Comparison of ENCODE assay signal across 8 cellular contexts in the genomic region with DNA sequence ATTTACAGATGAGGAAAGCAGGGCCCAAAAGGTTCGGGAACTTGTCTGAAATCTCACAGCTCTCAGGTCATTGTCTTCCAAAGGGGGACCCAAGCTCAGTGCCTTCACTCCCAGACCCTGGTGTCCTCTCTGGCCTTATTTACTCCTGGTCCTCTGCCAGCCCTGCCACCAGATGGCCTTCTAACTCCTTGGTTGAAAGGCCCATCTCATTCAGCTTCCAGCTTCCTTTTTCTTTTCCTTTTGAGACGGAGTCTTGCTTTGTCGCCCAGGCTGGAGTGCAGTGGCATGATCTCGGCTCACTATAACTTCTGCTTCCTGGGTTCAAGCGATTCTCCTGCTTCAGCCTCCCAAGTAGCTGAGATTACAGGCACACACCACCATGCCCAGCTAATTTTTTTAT. TPM values are rescaled to one million over a fixed set of nuclear protein-coding genes. Genes with fewer than 3 reads are reported as not detected.
DNase-seq lines count a peak whose midpoint lies in the region; ATAC-seq and TF ChIP-seq lines count a peak whose summit lies in the region.
"Not testable (repeated sequence)": the region's sequence is repeated elsewhere in the genome, so short reads cannot be mapped to it uniquely, and the experiment has no call there.

No MANE protein-coding gene starts in this region.

- H3K4me3 Mint-ChIP-seq in dendritic cell treated with granulocyte-macrophage colony-stimulating factor and Interleukin-4, amounts not matched to agents 40 ng/mL and 50 ng/mL, for 4 days, result not testable (repeated sequence)

- in situ Hi-C loops in ACHN (cut with HindIII; ENCODE audit: low pct_ligation_motif_present, low pct_unique_long_range_greater_than_20kb, low sequenced_read_pairs), result not testable (repeated sequence)

- not testable (repeated sequence) for H2AFZ ChIP-seq in SU-DHL-6 (ENCODE audit: low read depth, low read length, severe bottlenecking)

- H3K27me3 ChIP-seq in SU-DHL-6 (ENCODE audit: low read length), result not testable (repeated sequence)

- not testable (repeated sequence) for H4K20me1 ChIP-seq in SU-DHL-6 (ENCODE audit: low read depth, low read length)

- peak; percentile 55 for DNase-seq in ACHN
- peak; percentile 63 for DNase-seq in GM12864 (ENCODE audit: low read depth)
- DNase-seq in MV-4-11 (lab: John Stamatoyannopoulos, UW), result peak; percentile 86
- DNase-seq in activated T-cell treated with anti-CD3 and anti-CD28 coated beads, Interleukin-2, amount 50 U/mL, for 1 hour, result peak; percentile 66
- peak; percentile 85 for DNase-seq in islet precursor cell
- DNase-seq in sciatic nerve (ENCODE audit: low spot score), result peak; percentile 69

- H3F3A ChIP-seq in SU-DHL-6 (ENCODE audit: insufficient read depth), result peaks cover 64% of the 10 kb centered on the region

- peaks cover 30% of the 10 kb centered on the region for H3K4me1 Mint-ChIP-seq in dendritic cell treated with granulocyte-macrophage colony-stimulating factor and Interleukin-4, amounts not matched to agents 40 ng/mL and 50 ng/mL, for 4 days (ENCODE audit: low read depth)

- H3K27ac Mint-ChIP-seq in dendritic cell treated with granulocyte-macrophage colony-stimulating factor and Interleukin-4, amounts not matched to agents 40 ng/mL and 50 ng/mL, for 4 days, result peak overlapping the region; percentile 41

- peaks cover 21% of the 10 kb centered on the region for H3K79me2 ChIP-seq in SU-DHL-6 (ENCODE audit: insufficient read depth, low read length)

- H3K4me2 ChIP-seq in SU-DHL-6 (ENCODE audit: low read depth, low read length, poor library complexity, severe bottlenecking), result peak overlapping the region; percentile 26

- H3K27ac ChIP-seq in SU-DHL-6 (ENCODE audit: low read depth, low read length), result peak overlapping the region; percentile 29; the same call in 1 of the 2 replicates

- H3K9ac ChIP-seq in SU-DHL-6 (ENCODE audit: low read length), result not testable (repeated sequence)

- H3K27me3 Mint-ChIP-seq in dendritic cell treated with granulocyte-macrophage colony-stimulating factor and Interleukin-4, amounts not matched to agents 40 ng/mL and 50 ng/mL, for 4 days, result not testable (repeated sequence)

- not testable (repeated sequence) for H3K9me2 ChIP-seq in SU-DHL-6 (replicated peaks; ENCODE audit: insufficient read depth, low read length)

- H3K36me3 ChIP-seq in SU-DHL-6 (ENCODE audit: low read length), result not testable (repeated sequence)

- not testable (repeated sequence) for ATAC-seq in sciatic nerve

- intact Hi-C loops in dendritic cell treated with granulocyte-macrophage colony-stimulating factor and Interleukin-4, amounts not matched to agents 40 ng/mL and 50 ng/mL, for 4 days (cut with micrococcal nuclease), result loop anchor here (1.0 kb wide), 1 partner anchor 47 kb away; no protein-coding TSS in a partner anchor
- intact Hi-C loops in sciatic nerve (cut with DNase I), result not testable (repeated sequence)

- not testable (repeated sequence) for H3K9me3 Mint-ChIP-seq in dendritic cell treated with granulocyte-macrophage colony-stimulating factor and Interleukin-4, amounts not matched to agents 40 ng/mL and 50 ng/mL, for 4 days

- not testable (repeated sequence) for H3K4me3 ChIP-seq in GM12864 (ENCODE audit: low read depth, low read length); SU-DHL-6 (ENCODE audit: insufficient read depth, low read length, poor library complexity, severe bottlenecking)

- H3K36me3 Mint-ChIP-seq in dendritic cell treated with granulocyte-macrophage colony-stimulating factor and Interleukin-4, amounts not matched to agents 40 ng/mL and 50 ng/mL, for 4 days (ENCODE audit: low read depth), result peaks cover 47% of the 10 kb centered on the region

- H3K9me3 ChIP-seq in SU-DHL-6 (ENCODE audit: insufficient read depth, low read length), result not testable (repeated sequence)

- TF ChIP-seq CTCF in GM12864 (IDR thresholded peaks at IDR 0.05; ENCODE audit: low read depth, low read length, missing control alignments) (peak; percentile 73), SU-DHL-6 (IDR thresholded peaks at IDR 0.05; ENCODE audit: insufficient read depth, low read length, poor library complexity, severe bottlenecking) (peak; percentile 93)

RNA-seq across cellular contexts. Expression of gene NFKBIL1, which starts 4.0 kb away (rescaled TPM):
- total RNA-seq in sciatic nerve, result 23.0 TPM

RNA-seq across cellular contexts. Expression of gene ATP6V1G2, which starts 5.0 kb away (rescaled TPM):
- 4.8 TPM for total RNA-seq in sciatic nerve

RNA-seq across cellular contexts. Expression of gene DDX39B, which starts 9.6 kb away (rescaled TPM):
- 258 TPM for total RNA-seq in sciatic nerve

RNA-seq across cellular contexts. Expression of gene LTA, which starts 20.7 kb away (rescaled TPM):
- total RNA-seq in sciatic nerve, result 0.27 TPM

RNA-seq across cellular contexts. Expression of gene MCCD1, which starts 22.6 kb away (rescaled TPM):
- not detected for total RNA-seq in sciatic nerve
